20 cellular contexts compared by ENCODE assay signal in genomic region chr5:149817539-149817938, GRCh38.
DNase-seq lines count a peak whose midpoint lies in the region; ATAC-seq, FAIRE-seq and TF ChIP-seq lines count a peak whose summit lies in the region.
"Had no signal": no experiment of that assay in that cellular context is flagged by ENCODE, and none has a peak within 500 bp of the region (broad histone marks: within the 10 kb centered on the region; RNA-seq: fewer than 3 reads in every experiment).

No MANE protein-coding gene starts in this region.

- in situ Hi-C loops in HepG2 (cut with HindIII; ENCODE audit: extremely low pct_ligation_motif_present, low pct_unique_long_range_greater_than_20kb): no loop called here

- H3K4me3 ChIP-seq in HepG2 (replicated peaks in 1 of 3; ENCODE audit: insufficient read depth in 1 of 3, low read depth in 2 of 3, low read length in 3 of 3): no peak overlapping the region
- no peak overlapping the region for H3K4me3 ChIP-seq in right lobe of liver
- no peak overlapping the region for H3K4me3 ChIP-seq in HEK293 (ENCODE audit: low read depth, low read length)
- no peak overlapping the region for H3K4me3 ChIP-seq in fibroblast of villous mesenchyme (ENCODE audit: low read depth, low read length)
- H3K4me3 ChIP-seq in esophagus squamous epithelium: no peak overlapping the region
- H3K4me3 ChIP-seq: GM12878, GM23248, HAP-1 had no signal

- no peak overlapping the region for H3K4me3 Mint-ChIP-seq in Calu3 (ENCODE audit: low read depth, unreplicated experiment)
- H3K4me3 Mint-ChIP-seq: CD14-positive monocyte; CD4-positive, alpha-beta memory T cell; HFFc6; IgD-negative memory B cell had no signal

- no peak for FAIRE-seq in HepG2 (lab: Jason Lieb, UNC)
- FAIRE-seq: GM12878, HTR-8/SVneo had no signal

- intact Hi-C loops in HepG2 (cut with micrococcal nuclease; ENCODE audit: unreplicated experiment) (no loop called here), right lobe of liver (cut with DNase I) (no loop called here), Calu3 (cut with micrococcal nuclease; ENCODE audit: unreplicated experiment) (no loop called here), esophagus squamous epithelium (cut with DNase I) (no loop called here)

- POLR2A ChIA-PET in HepG2 (lab: Yijun Ruan, JAX): no interaction called here
- POLR2A ChIA-PET in HEK293 (lab: Yijun Ruan, JAX): no interaction called here

- H3K27ac ChIP-seq in HepG2 (ENCODE audit: extremely low read length, insufficient read depth, low read length) (no peak overlapping the region), right lobe of liver (no peak overlapping the region), HEK293 (ENCODE audit: extremely low read depth, low read depth, low read length) (no peak overlapping the region), esophagus squamous epithelium (no peak overlapping the region)
- H3K27ac ChIP-seq: GM23248 had no signal

- WGBS in HepG2 (ENCODE audit: low lambda C conversion rate): 65% methylated on average over 2 of the region's 2 CpGs
- 93% methylated on average over 2 of the region's 2 CpGs for whole genome bisulfite sequencing in right lobe of liver (ENCODE audit: insufficient coverage, low coverage, low lambda C conversion rate, missing lambda C conversion rate)
- WGBS in esophagus squamous epithelium, 2 donors: 67 to 80% methylated on average over 2 of the region's 2 CpGs

- H3K27me3 Mint-ChIP-seq in Calu3 (ENCODE audit: unreplicated experiment): no peaks in the 10 kb centered on the region
- H3K27me3 Mint-ChIP-seq: CD4-positive, alpha-beta memory T cell; IgD-negative memory B cell had no signal

- no peaks in the 10 kb centered on the region for H3K4me1 Mint-ChIP-seq in Calu3 (ENCODE audit: low read depth, unreplicated experiment)
- H3K4me1 Mint-ChIP-seq: CD4-positive, alpha-beta memory T cell had no signal

- H3K4me1 ChIP-seq in HepG2 (ENCODE audit: insufficient read depth, low read length): peaks cover 9% of the 10 kb centered on the region; the same call in 1 of the 2 replicates
- H3K4me1 ChIP-seq in right lobe of liver: no peaks in the 10 kb centered on the region
- no peaks in the 10 kb centered on the region for H3K4me1 ChIP-seq in HEK293 (ENCODE audit: control insufficient read depth, insufficient read depth, low read length)
- peaks cover 0 to 16% (median 12%) of the 10 kb centered on the region in 3 donors for H3K4me1 ChIP-seq in esophagus squamous epithelium
- H3K4me1 ChIP-seq: BE2C, HAP-1 had no signal

- TF ChIP-seq POLR2A in HepG2 (IDR thresholded peaks at IDR 0.05; ENCODE audit: insufficient read depth in 1 of 2, low read depth in 2 of 2, low read length in 2 of 2) (no peak), right lobe of liver (IDR thresholded peaks at IDR 0.05) (no peak), esophagus squamous epithelium (IDR thresholded peaks at IDR 0.05) (no peak)

- H3K9me3 ChIP-seq in HepG2 (ENCODE audit: low read length): no peaks in the 10 kb centered on the region
- H3K9me3 ChIP-seq in right lobe of liver: no peaks in the 10 kb centered on the region
- H3K9me3 ChIP-seq in HEK293 (ENCODE audit: control insufficient read depth, insufficient read depth, low read depth, low read length): no peaks in the 10 kb centered on the region
- H3K9me3 ChIP-seq in esophagus squamous epithelium: no peaks in the 10 kb centered on the region
- H3K9me3 ChIP-seq: BE2C, HAP-1 had no signal

- TF ChIP-seq EP300 in HepG2 (IDR thresholded peaks at IDR 0.05; ENCODE audit: low read depth in 2 of 2, low read length in 2 of 2): no peak
- TF ChIP-seq EP300 in HepG2 (CRISPR knock-in tag; IDR thresholded peaks at IDR 0.05; ENCODE audit: borderline replicate concordance): no peak

- no peak overlapping the region for H3K27ac Mint-ChIP-seq in Calu3 (ENCODE audit: unreplicated experiment)
- H3K27ac Mint-ChIP-seq: HFFc6, IgD-negative memory B cell had no signal

- H3K36me3 ChIP-seq in HepG2 (replicated peaks in 1 of 2; ENCODE audit: control insufficient read depth in 1 of 2, insufficient read depth in 2 of 2, low read length in 2 of 2): no peaks in the 10 kb centered on the region; a peak in 1 of 5 replicates
- no peaks in the 10 kb centered on the region for H3K36me3 ChIP-seq in right lobe of liver
- no peaks in the 10 kb centered on the region for H3K36me3 ChIP-seq in HEK293 (ENCODE audit: control insufficient read depth in 2 of 2, insufficient read depth in 1 of 2, low read length in 2 of 2)
- H3K36me3 ChIP-seq in esophagus squamous epithelium: peaks cover 0 to 26% (median 0%) of the 10 kb centered on the region in 3 donors

- DNase-seq in HepG2 (ENCODE audit: low spot score): no peak
- DNase-seq in right lobe of liver: no peak
- peak; percentile 20 for DNase-seq in fibroblast of villous mesenchyme (ENCODE audit: low read depth)
- DNase-seq in Calu3: no peak
- DNase-seq in esophagus squamous epithelium (lab: John Stamatoyannopoulos, UW): no peak
- DNase-seq: BE2C; CD4-positive, alpha-beta memory T cell; DMS53; DND-41; EL; GM23248; HFFc6; KBM-7 had no signal

- no peaks in the 10 kb centered on the region for H3K27me3 ChIP-seq in HepG2 (ENCODE audit: control insufficient read depth in 1 of 2, insufficient read depth in 2 of 2, low read length in 2 of 2)
- no peaks in the 10 kb centered on the region for H3K27me3 ChIP-seq in right lobe of liver
- H3K27me3 ChIP-seq in esophagus squamous epithelium: no peaks in the 10 kb centered on the region
- H3K27me3 ChIP-seq: BE2C had no signal

- H3K4me2 ChIP-seq in HepG2 (ENCODE audit: low read depth, low read length): no peak overlapping the region

- H3K9ac ChIP-seq in HepG2 (ENCODE audit: insufficient read depth, low read depth, low read length): no peak overlapping the region
- H3K9ac ChIP-seq: GM23248 had no signal

- no peak for TF ChIP-seq CTCF in HepG2 (CRISPR knock-in tag; IDR thresholded peaks at IDR 0.05)
- TF ChIP-seq CTCF in right lobe of liver (IDR thresholded peaks at IDR 0.05): no peak
- TF ChIP-seq CTCF in HEK293 (tag by site-specific recombination; IDR thresholded peaks at IDR 0.05): no peak
- no peak for TF ChIP-seq CTCF in fibroblast of villous mesenchyme (IDR thresholded peaks at IDR 0.05; ENCODE audit: insufficient read depth, low read depth, low read length)
- no peak for TF ChIP-seq CTCF in Calu3 (IDR thresholded peaks at IDR 0.05; ENCODE audit: unreplicated experiment)
- TF ChIP-seq CTCF in esophagus squamous epithelium (IDR thresholded peaks at IDR 0.05): no peak

- no peaks in the 10 kb centered on the region for H3K79me2 ChIP-seq in HepG2 (ENCODE audit: insufficient read depth, low read length)

- H3K36me3 Mint-ChIP-seq in Calu3 (ENCODE audit: insufficient read depth, unreplicated experiment): no peaks in the 10 kb centered on the region
- H3K36me3 Mint-ChIP-seq: CD4-positive, alpha-beta memory T cell had no signal

- CTCF ChIA-PET in HepG2 (lab: Yijun Ruan, JAX; ENCODE audit: low intra/inter-chr PET ratio, low total read pairs): no interaction called here
- CTCF ChIA-PET in HEK293 (lab: Yijun Ruan, JAX): interaction anchor here (0.7 to 0.8 kb wide), 2 partner anchors 11 to 150 kb away, joined by 3 to 4 read pairs; no protein-coding TSS in a partner anchor
- CTCF ChIA-PET in Calu3 (lab: Charles Lee): interaction anchor here (0.8 kb wide), 1 partner anchor 11 kb away, joined by 3 read pairs; no protein-coding TSS in a partner anchor

- no TSS peak for BruUV-seq in HepG2 (replicated peaks; lab: Mats Ljungman, UMichigan)
- no TSS peak for BruUV-seq in Calu3 (replicated peaks; lab: Mats Ljungman, UMichigan)

- no peaks in the 10 kb centered on the region for H4K20me1 ChIP-seq in HepG2 (ENCODE audit: insufficient read depth, low read length)

- no peaks in the 10 kb centered on the region for H3K9me3 Mint-ChIP-seq in Calu3 (ENCODE audit: low read depth, unreplicated experiment)
- H3K9me3 Mint-ChIP-seq: CD14-positive monocyte; CD4-positive, alpha-beta memory T cell; HFFc6; IgD-negative memory B cell had no signal

- TF ChIP-seq RAD21 in HepG2 (CRISPR knock-in tag; IDR thresholded peaks at IDR 0.05): no peak

- ATAC-seq in HepG2: no peak
- ATAC-seq in right lobe of liver: no peak
- no peak for ATAC-seq in GM19395 (IDR thresholded peaks at IDR 0.05; ENCODE audit: unreplicated experiment)
- ATAC-seq: GM12878 had no signal

- H2AFZ ChIP-seq in HepG2 (ENCODE audit: low read length): no peak overlapping the region
- H2AFZ ChIP-seq: GM23248 had no signal

TF ChIP-seq in HepG2, 621 proteins besides CTCF, POLR2A, EP300 and RAD21:
- TF ChIP-seq CCAR2 (optimal IDR thresholded peaks at IDR 0.05; ENCODE audit: low read depth, low read length) (no peak), ZNF7 (CRISPR knock-in tag; IDR thresholded peaks at IDR 0.05) (peak; percentile 54; the same call in 1 of the 2 replicates)

TF ChIP-seq in HEK293, 187 proteins besides CTCF, POLR2A, EP300 and RAD21:
- TF ChIP-seq ZNF184 (tag by site-specific recombination; IDR thresholded peaks at IDR 0.05): peak; percentile 88
- TF ChIP-seq ZNF585B (tag by site-specific recombination; IDR thresholded peaks at IDR 0.05): no peak
